ENCODE assay signal across 8 cellular contexts in genomic region chr14:74362361-74362915, GRCh38. TPM values are rescaled to one million over a fixed set of nuclear protein-coding genes. Genes with fewer than 3 reads are reported as not detected.
DNase-seq lines count a peak whose midpoint lies in the region; ATAC-seq and TF ChIP-seq lines count a peak whose summit lies in the region.

No MANE protein-coding gene starts in this region.

- peak; percentile 61 to 67 for ATAC-seq in natural killer cell treated with Interleukin-12 subunit alpha and Interleukin-12 subunit beta and Interleukin-15 and Interleukin-18, amount 100 ng/mL, for 72 hours
- ATAC-seq in stimulated activated naive B cell treated with anti-CD40 and anti-IgM and Interleukin-4, amounts not matched to agents 10 μg/mL and 1 μg/mL and 100 μg/mL, for 72 hours (replicated peaks) = peak; percentile 79 to 81
- ATAC-seq in HG03025 (IDR thresholded peaks at IDR 0.05; ENCODE audit: low FRiP score, unreplicated experiment) = no peak

- no peaks in the 10 kb centered on the region for H4K20me1 ChIP-seq in OCI-LY1 (ENCODE audit: insufficient read depth, low read length)

- no peaks in the 10 kb centered on the region for H3K36me3 ChIP-seq in Caco-2 (ENCODE audit: control insufficient read depth, insufficient read depth, low read length)
- no peaks in the 10 kb centered on the region for H3K36me3 ChIP-seq in OCI-LY1 (ENCODE audit: insufficient read depth, low read length)

- H2AFZ ChIP-seq in OCI-LY1 (ENCODE audit: low read length) = no peak overlapping the region

- no peak overlapping the region for H3K4me3 Mint-ChIP-seq in Caco-2 (ENCODE audit: unreplicated experiment)
- H3K4me3 Mint-ChIP-seq in natural killer cell treated with Interleukin-12 subunit alpha and Interleukin-12 subunit beta and Interleukin-15 and Interleukin-18, amount 100 ng/mL, for 72 hours = no peak overlapping the region
- H3K4me3 Mint-ChIP-seq in stimulated activated naive B cell treated with anti-CD40 and anti-IgM and Interleukin-4, amounts not matched to agents 10 μg/mL and 1 μg/mL and 100 μg/mL, for 72 hours = no peak overlapping the region

- no TSS peak for BruUV-seq in Caco-2 (replicated peaks; lab: Mats Ljungman, UMichigan)

- no peak overlapping the region for H3K4me2 ChIP-seq in OCI-LY1 (ENCODE audit: low read length)

- CTCF ChIA-PET in Caco-2 (lab: Charles Lee) = no interaction called here

- no peaks in the 10 kb centered on the region for H3K27me3 Mint-ChIP-seq in Caco-2 (ENCODE audit: insufficient read depth, unreplicated experiment)
- peaks cover 13 to 15% of the 10 kb centered on the region in 2 donors for H3K27me3 Mint-ChIP-seq in natural killer cell treated with Interleukin-12 subunit alpha and Interleukin-12 subunit beta and Interleukin-15 and Interleukin-18, amount 100 ng/mL, for 72 hours
- peaks cover 4 to 13% of the 10 kb centered on the region in 2 donors for H3K27me3 Mint-ChIP-seq in stimulated activated naive B cell treated with anti-CD40 and anti-IgM and Interleukin-4, amounts not matched to agents 10 μg/mL and 1 μg/mL and 100 μg/mL, for 72 hours

- no peaks in the 10 kb centered on the region for H3K36me3 Mint-ChIP-seq in Caco-2 (ENCODE audit: insufficient read depth, unreplicated experiment)
- H3K36me3 Mint-ChIP-seq in natural killer cell treated with Interleukin-12 subunit alpha and Interleukin-12 subunit beta and Interleukin-15 and Interleukin-18, amount 100 ng/mL, for 72 hours = no peaks in the 10 kb centered on the region
- no peaks in the 10 kb centered on the region for H3K36me3 Mint-ChIP-seq in stimulated activated naive B cell treated with anti-CD40 and anti-IgM and Interleukin-4, amounts not matched to agents 10 μg/mL and 1 μg/mL and 100 μg/mL, for 72 hours

- no peaks in the 10 kb centered on the region for H3K9me3 ChIP-seq in Caco-2
- H3K9me3 ChIP-seq in OCI-LY1 (ENCODE audit: low read length) = no peaks in the 10 kb centered on the region

- DNase-seq in Caco-2 (peak; percentile 84 to 86), HuH-7 (ENCODE audit: low spot score) (peak; percentile 83), activated T-cell treated with anti-CD3 and anti-CD28 coated beads for 48 hours (ENCODE audit: low read depth) (peak; percentile 50), fibroblast of gingiva (ENCODE audit: low read depth) (peak; percentile 69)
- peak; percentile 80 for DNase-seq in natural killer cell treated with Interleukin-12 subunit alpha and Interleukin-12 subunit beta and Interleukin-15 and Interleukin-18, amount 100 ng/mL, for 72 hours (ENCODE audit: low spot score)
- peak; percentile 44 for DNase-seq in stimulated activated naive B cell treated with anti-CD40 and anti-IgM and Interleukin-4, amounts not matched to agents 10 μg/mL and 1 μg/mL and 100 μg/mL, for 72 hours

- no peak overlapping the region for H3K9ac ChIP-seq in OCI-LY1 (ENCODE audit: low read length)

- H3K9me3 Mint-ChIP-seq in Caco-2 (ENCODE audit: unreplicated experiment) = no peaks in the 10 kb centered on the region
- no peaks in the 10 kb centered on the region for H3K9me3 Mint-ChIP-seq in natural killer cell treated with Interleukin-12 subunit alpha and Interleukin-12 subunit beta and Interleukin-15 and Interleukin-18, amount 100 ng/mL, for 72 hours
- no peaks in the 10 kb centered on the region for H3K9me3 Mint-ChIP-seq in stimulated activated naive B cell treated with anti-CD40 and anti-IgM and Interleukin-4, amounts not matched to agents 10 μg/mL and 1 μg/mL and 100 μg/mL, for 72 hours

- H3K4me1 Mint-ChIP-seq in Caco-2 (ENCODE audit: low read depth, unreplicated experiment) = no peaks in the 10 kb centered on the region
- H3K4me1 Mint-ChIP-seq in natural killer cell treated with Interleukin-12 subunit alpha and Interleukin-12 subunit beta and Interleukin-15 and Interleukin-18, amount 100 ng/mL, for 72 hours (ENCODE audit: low read depth in 2 of 2) = no peaks in the 10 kb centered on the region
- peaks cover 0 to 5% of the 10 kb centered on the region in 2 donors for H3K4me1 Mint-ChIP-seq in stimulated activated naive B cell treated with anti-CD40 and anti-IgM and Interleukin-4, amounts not matched to agents 10 μg/mL and 1 μg/mL and 100 μg/mL, for 72 hours

- no peaks in the 10 kb centered on the region for H3K27me3 ChIP-seq in Caco-2 (replicated peaks; ENCODE audit: control insufficient read depth, insufficient read depth, low read length)
- peaks cover 6% of the 10 kb centered on the region; the same call in 1 of the 2 replicates for H3K27me3 ChIP-seq in OCI-LY1 (ENCODE audit: insufficient read depth, low read length)

- no peak overlapping the region for H3K27ac Mint-ChIP-seq in Caco-2 (ENCODE audit: unreplicated experiment)
- H3K27ac Mint-ChIP-seq in natural killer cell treated with Interleukin-12 subunit alpha and Interleukin-12 subunit beta and Interleukin-15 and Interleukin-18, amount 100 ng/mL, for 72 hours = peak overlapping the region in 1 of 2 donors; percentile 11
- no peak overlapping the region for H3K27ac Mint-ChIP-seq in stimulated activated naive B cell treated with anti-CD40 and anti-IgM and Interleukin-4, amounts not matched to agents 10 μg/mL and 1 μg/mL and 100 μg/mL, for 72 hours

- H3F3A ChIP-seq in OCI-LY1 (ENCODE audit: insufficient read depth, low read length) = no peaks in the 10 kb centered on the region

- TF ChIP-seq CTCF in Caco-2 (IDR thresholded peaks at IDR 0.05; ENCODE audit: insufficient read depth in 1 of 2, low read depth in 1 of 2, low read length in 1 of 2, severe bottlenecking in 1 of 2, unreplicated experiment in 1 of 2) (peak; percentile 91 to 92), OCI-LY1 (IDR thresholded peaks at IDR 0.05; ENCODE audit: low read length) (peak; percentile 93)

- POLR2A ChIA-PET in Caco-2 (lab: Charles Lee) = no interaction called here

- no peaks in the 10 kb centered on the region; the same call in 1 of the 2 replicates for H3K4me1 ChIP-seq in Caco-2
- no peaks in the 10 kb centered on the region for H3K4me1 ChIP-seq in OCI-LY1 (ENCODE audit: insufficient read depth, low read length, severe bottlenecking)

- no peak overlapping the region for H3K4me3 ChIP-seq in Caco-2 (ENCODE audit: low read depth, low read length)
- H3K4me3 ChIP-seq in OCI-LY1 (ENCODE audit: low read depth, low read length, poor library complexity, severe bottlenecking) = no peak overlapping the region

- H3K9me2 ChIP-seq in OCI-LY1 (ENCODE audit: low read depth, low read length) = no peaks in the 10 kb centered on the region

- no peak overlapping the region for H3K27ac ChIP-seq in OCI-LY1 (ENCODE audit: low read depth, low read length, poor library complexity, severe bottlenecking)

- intact Hi-C loops in Caco-2 (cut with micrococcal nuclease; ENCODE audit: unreplicated experiment) = loop anchor here (1.0 to 10.0 kb wide), 4 partner anchors 37 to 130 kb away; no protein-coding TSS in a partner anchor

- H3K79me2 ChIP-seq in OCI-LY1 (ENCODE audit: insufficient read depth, low read length) = no peaks in the 10 kb centered on the region

RNA-seq across cellular contexts. Expression of gene VRTN, which starts 14.2 kb away (rescaled TPM):
- 1.7 and 1.8 TPM in 2 replicates for total RNA-seq in Caco-2 (2022)
- not detected for total RNA-seq in natural killer cell treated with Interleukin-12 subunit alpha and Interleukin-12 subunit beta and Interleukin-15 and Interleukin-18, amount 100 ng/mL, for 72 hours

RNA-seq across cellular contexts. Expression of gene ABCD4, which starts 59.7 kb away (rescaled TPM):
- total RNA-seq in Caco-2 (2022) = 72.8 and 82.1 TPM in 2 replicates
- total RNA-seq in natural killer cell treated with Interleukin-12 subunit alpha and Interleukin-12 subunit beta and Interleukin-15 and Interleukin-18, amount 100 ng/mL, for 72 hours = 10 to 100 TPM; 47.7 to 72.8 TPM
